Comparison of ENCODE assay signal across 32 cellular contexts in genomic region chr2:3642521-3643215, GRCh38. TPM values are rescaled to one million over a fixed set of nuclear protein-coding genes. Genes with fewer than 3 reads are reported as not detected.
A peak's percentile ranks its signal among the peaks of the same experiment; 100 is the strongest.
DNase-seq lines count a peak whose midpoint lies in the region; ATAC-seq and TF ChIP-seq lines count a peak whose summit lies in the region.
"Had no signal": no experiment of that assay in that cellular context is flagged by ENCODE, and none has a peak within 500 bp of the region (broad histone marks: within the 10 kb centered on the region; RNA-seq: fewer than 3 reads in every experiment).

No MANE protein-coding gene starts in this region.

- intact Hi-C loops in natural killer cell (cut with micrococcal nuclease): no loop called here
- intact Hi-C loops in testis (cut with DNase I; ENCODE audit: low total_unique reads): no loop called here

- no peak for ATAC-seq in activated naive CD8-positive, alpha-beta T cell treated with anti-CD3 and anti-CD28 coated beads, Interleukin-2, amount 50 U/mL, for 24 hours
- no peak for ATAC-seq in natural killer cell
- ATAC-seq: GM12878 had no signal

- no peak for DNase-seq in activated naive CD8-positive, alpha-beta T cell treated with anti-CD3 and anti-CD28 coated beads for 36 hours
- DNase-seq in activated naive CD8-positive, alpha-beta T cell treated with anti-CD3 and anti-CD28 coated beads, Interleukin-2, amount 50 U/mL, for 24 hours: no peak
- peak; percentile 78 for DNase-seq in chondrocyte (ENCODE audit: low spot score)
- peak; percentile 12 for DNase-seq in natural killer cell
- DNase-seq in testis: peak; percentile 3
- DNase-seq in SIG-M5 treated with dmso at 0.1 percent for 504 hours (lab: John Stamatoyannopoulos, UW; ENCODE audit: unreplicated experiment): no peak
- no peak for DNase-seq in NCI-H748 treated with DMSO at 0.1 percent for 48 hours (lab: John Stamatoyannopoulos, UW)
- DNase-seq in NCI-H345 treated with DMSO at 0.1 percent for 48 hours (lab: John Stamatoyannopoulos, UW; ENCODE audit: unreplicated experiment): no peak
- DNase-seq: ACHN; activated CD4-positive, alpha-beta T cell treated with anti-CD3 and anti-CD28 coated beads for 4 hours; activated gamma-delta T cell treated with Interleukin-2 at 50 U/mL for 16 hours; amygdala; cortex of kidney; GOT3; KG1; MM.1S; NCI-H1436; NCI-H510A; stimulated activated CD4-positive, alpha-beta T cell treated with anti-CD3 and anti-CD28 coated beads, Interleukin-12 subunit alpha, Interleukin-12 subunit beta, amount 100 ng/mL, for 4 hours; stimulated activated CD4-positive, alpha-beta T cell treated with anti-CD3 and anti-CD28 coated beads, Interleukin-4, amount 100 ng/mL, for 4 hours; stimulated activated naive CD4-positive, alpha-beta T cell had no signal

- H3K4me3 ChIP-seq in testis: no peak overlapping the region
- H3K4me3 ChIP-seq: GM12878, ovary had no signal

- WGBS in testis, 2 donors: 89 to 90% methylated on average over 18 of the region's 18 CpGs

- H3K9me3 ChIP-seq in testis: no peaks in the 10 kb centered on the region
- H3K9me3 ChIP-seq: Caco-2, ovary, SJCRH30 had no signal

- H3K27ac ChIP-seq in testis: no peak overlapping the region
- H3K27ac ChIP-seq: ovary, SJCRH30 had no signal

- no peaks in the 10 kb centered on the region for H3K36me3 ChIP-seq in testis (ENCODE audit: low read depth, missing control alignments)
- H3K36me3 ChIP-seq: ovary, SJCRH30 had no signal

- peak overlapping the region; percentile 18 for H3K27ac Mint-ChIP-seq in activated naive CD8-positive, alpha-beta T cell treated with anti-CD3 and anti-CD28 coated beads for 36 hours
- no peak overlapping the region for H3K27ac Mint-ChIP-seq in activated naive CD8-positive, alpha-beta T cell treated with anti-CD3 and anti-CD28 coated beads, Interleukin-2, amount 50 U/mL, for 24 hours
- H3K27ac Mint-ChIP-seq in chondrocyte (ENCODE audit: unreplicated experiment) (no peak overlapping the region), natural killer cell (no peak overlapping the region)

- H3K27me3 Mint-ChIP-seq in activated naive CD8-positive, alpha-beta T cell treated with anti-CD3 and anti-CD28 coated beads for 36 hours: no peaks in the 10 kb centered on the region
- H3K27me3 Mint-ChIP-seq in activated naive CD8-positive, alpha-beta T cell treated with anti-CD3 and anti-CD28 coated beads, Interleukin-2, amount 50 U/mL, for 24 hours: no peaks in the 10 kb centered on the region
- H3K27me3 Mint-ChIP-seq in chondrocyte (ENCODE audit: low read depth) (peaks cover 5% of the 10 kb centered on the region), natural killer cell (ENCODE audit: low read depth in 2 of 2) (peaks cover 0 to 5% of the 10 kb centered on the region in 2 donors)

- TF ChIP-seq CTCF in chondrocyte (IDR thresholded peaks at IDR 0.05): no peak
- TF ChIP-seq CTCF in natural killer cell (IDR thresholded peaks at IDR 0.05): no peak
- no peak for TF ChIP-seq CTCF in testis (IDR thresholded peaks at IDR 0.05)

- H3K27me3 ChIP-seq in testis: no peaks in the 10 kb centered on the region
- H3K27me3 ChIP-seq: ovary, SJCRH30 had no signal

- no peaks in the 10 kb centered on the region for H3K9me3 Mint-ChIP-seq in activated naive CD8-positive, alpha-beta T cell treated with anti-CD3 and anti-CD28 coated beads for 36 hours
- H3K9me3 Mint-ChIP-seq in activated naive CD8-positive, alpha-beta T cell treated with anti-CD3 and anti-CD28 coated beads, Interleukin-2, amount 50 U/mL, for 24 hours: no peaks in the 10 kb centered on the region
- H3K9me3 Mint-ChIP-seq in chondrocyte (ENCODE audit: low read depth) (no peaks in the 10 kb centered on the region), natural killer cell (no peaks in the 10 kb centered on the region)

- H3K4me1 Mint-ChIP-seq in activated naive CD8-positive, alpha-beta T cell treated with anti-CD3 and anti-CD28 coated beads for 36 hours: peaks cover 9% of the 10 kb centered on the region
- peaks cover 4% of the 10 kb centered on the region for H3K4me1 Mint-ChIP-seq in activated naive CD8-positive, alpha-beta T cell treated with anti-CD3 and anti-CD28 coated beads, Interleukin-2, amount 50 U/mL, for 24 hours
- H3K4me1 Mint-ChIP-seq in chondrocyte (ENCODE audit: low read depth): no peaks in the 10 kb centered on the region
- no peaks in the 10 kb centered on the region for H3K4me1 Mint-ChIP-seq in natural killer cell

- no peaks in the 10 kb centered on the region for H3K4me1 ChIP-seq in testis

- no peaks in the 10 kb centered on the region for H3K36me3 Mint-ChIP-seq in activated naive CD8-positive, alpha-beta T cell treated with anti-CD3 and anti-CD28 coated beads for 36 hours
- no peaks in the 10 kb centered on the region for H3K36me3 Mint-ChIP-seq in activated naive CD8-positive, alpha-beta T cell treated with anti-CD3 and anti-CD28 coated beads, Interleukin-2, amount 50 U/mL, for 24 hours (ENCODE audit: low read depth)
- H3K36me3 Mint-ChIP-seq in chondrocyte (ENCODE audit: low read depth) (no peaks in the 10 kb centered on the region), natural killer cell (no peaks in the 10 kb centered on the region)

- TF ChIP-seq POLR2A in testis (IDR thresholded peaks at IDR 0.05): no peak

- no peak overlapping the region for H3K4me3 Mint-ChIP-seq in activated naive CD8-positive, alpha-beta T cell treated with anti-CD3 and anti-CD28 coated beads for 36 hours
- no peak overlapping the region for H3K4me3 Mint-ChIP-seq in activated naive CD8-positive, alpha-beta T cell treated with anti-CD3 and anti-CD28 coated beads, Interleukin-2, amount 50 U/mL, for 24 hours
- no peak overlapping the region for H3K4me3 Mint-ChIP-seq in chondrocyte (ENCODE audit: unreplicated experiment)
- H3K4me3 Mint-ChIP-seq in natural killer cell: no peak overlapping the region

RNA-seq across cellular contexts. Expression of gene ALLC, which starts 15.3 kb away (rescaled TPM):
- total RNA-seq in activated naive CD8-positive, alpha-beta T cell treated with anti-CD3 and anti-CD28 coated beads for 36 hours: not detected
- total RNA-seq in chondrocyte: not detected in 3 replicates
- total RNA-seq in natural killer cell: not detected
- 10 to 100 TPM in 1 of 2 donors, 1 to 10 TPM in 1; 8.1 to 18.5 TPM for total RNA-seq in testis
- polyA plus RNA-seq in testis (ENCODE audit: insufficient read depth, low read depth, low replicate concordance): 35.1 TPM
- total RNA-seq: bronchial epithelial cell; Caco-2; glomerular endothelial cell; GM12878; myocyte; SJCRH30; T-helper 1 cell treated with Interleukin-12 subunit alpha and Interleukin-12 subunit beta and Interleukin-4 antibody, amounts not matched to agents 30 ng/mL and 1 ng/mL, for 36 hours had no signal
- polyA plus RNA-seq: BJ had no signal

RNA-seq across cellular contexts. Expression of gene COLEC11, which starts 47.8 kb away (rescaled TPM):
- under 1 TPM; 0.52 to 0.86 TPM for total RNA-seq in activated naive CD8-positive, alpha-beta T cell treated with anti-CD3 and anti-CD28 coated beads for 36 hours
- not detected in 3 replicates for total RNA-seq in chondrocyte
- total RNA-seq in natural killer cell: under 1 TPM in 1 of 3 donors, not detected in 2; 0.61 TPM
- total RNA-seq in testis: 10 to 100 TPM; 15.4 to 15.8 TPM
- polyA plus RNA-seq in testis (ENCODE audit: insufficient read depth, low read depth, low replicate concordance): 12.7 TPM
- total RNA-seq: Caco-2; Daoy; kidney epithelial cell; myocyte; T-helper 1 cell treated with Interleukin-12 subunit alpha and Interleukin-12 subunit beta and Interleukin-4 antibody, amounts not matched to agents 30 ng/mL and 1 ng/mL, for 36 hours had no signal

Comparison
In these comparisons a context has a peak if more than half of its experiments do, and no peak if none do; other contexts are left out.
1. DNase-seq: peak in chondrocyte (single experiment), natural killer cell (single experiment) and testis (single experiment); none in activated naive CD8-positive, alpha-beta T cell treated with anti-CD3 and anti-CD28 coated beads for 36 hours (single experiment), activated naive CD8-positive, alpha-beta T cell treated with anti-CD3 and anti-CD28 coated beads, Interleukin-2, amount 50 U/mL, for 24 hours (single experiment), SIG-M5 treated with dmso at 0.1 percent for 504 hours (single experiment), NCI-H748 treated with DMSO at 0.1 percent for 48 hours (single experiment) and NCI-H345 treated with DMSO at 0.1 percent for 48 hours (single experiment).
2. RNA of gene COLEC11, which starts 47.8 kb away (total RNA-seq): 15.4 to 15.8 TPM in testis; 0.52 to 0.86 TPM in activated naive CD8-positive, alpha-beta T cell treated with anti-CD3 and anti-CD28 coated beads for 36 hours, not detected in chondrocyte and 0.61 TPM in natural killer cell; every median in the first group is over 4 times any median in the second.